ENCODE assay signal across 8 cellular contexts in the genomic region with DNA sequence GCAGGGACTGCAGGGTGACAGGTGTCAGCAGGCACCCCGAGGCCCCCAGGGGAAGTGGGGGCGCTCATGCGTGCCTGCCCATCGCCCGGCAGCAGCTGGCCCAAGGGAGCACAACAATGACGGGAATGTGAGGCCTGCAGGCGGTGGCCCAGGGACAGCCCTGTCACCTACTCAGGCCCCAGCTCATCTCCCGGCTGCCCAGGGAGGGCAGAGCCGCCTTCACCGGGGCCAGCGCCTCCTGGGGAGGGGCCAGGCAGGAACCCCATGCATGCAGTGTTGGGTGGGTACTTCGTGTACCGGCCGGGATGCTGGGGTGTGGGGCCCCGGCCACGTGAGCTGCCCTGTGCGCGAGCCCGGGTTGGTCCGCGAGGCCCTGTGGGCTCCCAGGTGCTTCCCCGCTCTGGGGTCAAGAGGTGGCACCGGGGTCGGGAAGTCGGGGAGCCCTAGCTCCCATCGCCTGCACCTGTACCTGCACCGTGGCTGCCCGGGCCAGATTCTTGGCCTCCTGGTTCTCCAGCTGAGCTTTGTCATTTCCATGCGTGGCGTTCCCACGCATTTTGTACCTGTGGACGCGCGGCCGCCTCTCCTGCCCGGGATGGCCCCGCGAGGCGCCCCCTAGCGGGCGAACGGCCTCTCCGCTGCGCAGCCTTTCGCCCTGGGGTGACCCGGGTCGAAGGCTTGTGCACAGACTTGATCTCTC. TPM values are rescaled to one million over a fixed set of nuclear protein-coding genes. Genes with fewer than 3 reads are reported as not detected.
A peak's percentile ranks its signal among the peaks of the same experiment; 100 is the strongest.
DNase-seq lines count a peak whose midpoint lies in the region; ATAC-seq and TF ChIP-seq lines count a peak whose summit lies in the region.

No MANE protein-coding gene starts in this region.

- CTCF ChIA-PET in SK-N-SH (lab: Yijun Ruan, JAX): interaction anchor here (1.0 to 1.4 kb wide), 2 partner anchors 24 to 281 kb away, joined by 3 read pairs; no protein-coding TSS in a partner anchor

- H3K4me1 Mint-ChIP-seq in effector memory CD8-positive, alpha-beta T cell (ENCODE audit: low read depth in 2 of 2): peaks cover 12 to 14% of the 10 kb centered on the region in 2 donors

- DNase-seq in SK-N-SH: no peak
- peak; percentile 33 for DNase-seq in activated T-cell treated with anti-CD3 and anti-CD28 coated beads for 48 hours (ENCODE audit: low read depth)
- DNase-seq in hepatocyte (ENCODE audit: low spot score): no peak
- no peak for DNase-seq in stomach
- DNase-seq in effector memory CD8-positive, alpha-beta T cell: no peak
- no peak for DNase-seq in inferior parietal cortex (ENCODE audit: extremely low spot score)
- DNase-seq in NCI-H446 (lab: John Stamatoyannopoulos, UW): no peak

- no peak overlapping the region for H3K27ac Mint-ChIP-seq in effector memory CD8-positive, alpha-beta T cell

- H3K9me2 ChIP-seq in SK-N-SH: no peaks in the 10 kb centered on the region
- no peaks in the 10 kb centered on the region for H3K9me2 ChIP-seq in hepatocyte (replicated peaks; ENCODE audit: insufficient read depth)

- no peak for ATAC-seq in SK-N-SH treated with all-trans-retinoic acid at 6 μM for 48 hours
- no peak for ATAC-seq in effector memory CD8-positive, alpha-beta T cell (replicated peaks)

- H3K4me3 Mint-ChIP-seq in effector memory CD8-positive, alpha-beta T cell: no peak overlapping the region

- WGBS in SK-N-SH (ENCODE audit: low lambda C conversion rate): 86% methylated on average over 25 of the region's 47 CpGs
- WGBS in hepatocyte (ENCODE audit: low lambda C conversion rate, missing lambda C conversion rate): 67% methylated on average over 43 of the region's 47 CpGs
- 52 to 76% (median 65%) methylated on average over 24 to 47 of the region's 47 CpGs for WGBS in stomach, 5 donors

- H3K4me1 ChIP-seq in SK-N-SH (ENCODE audit: control insufficient read depth in 1 of 2, insufficient read depth in 2 of 2, low read depth in 1 of 2, low read length in 1 of 2) (peaks cover 5 to 10% of the 10 kb centered on the region in 2 experiments; a peak in 3 of 4 replicates), hepatocyte (ENCODE audit: insufficient read depth) (peaks cover 18% of the 10 kb centered on the region), stomach (peaks cover 8 to 52% (median 31%) of the 10 kb centered on the region in 4 donors)

- no peaks in the 10 kb centered on the region for H3K27me3 Mint-ChIP-seq in effector memory CD8-positive, alpha-beta T cell

- no peak overlapping the region for H3K9ac ChIP-seq in SK-N-SH

- H3K9me3 Mint-ChIP-seq in effector memory CD8-positive, alpha-beta T cell: no peaks in the 10 kb centered on the region

- H3K4me3 ChIP-seq in SK-N-SH (ENCODE audit: low read depth in 2 of 2, low read length in 1 of 2) (no peak overlapping the region), hepatocyte (no peak overlapping the region), stomach (peak overlapping the region in 3 of 4 donors; percentile 7 to 13 (median 7))

- TF ChIP-seq CTCF in SK-N-SH (IDR thresholded peaks at IDR 0.05) (peak; percentile 33; the same call in 1 of the 2 replicates), hepatocyte (IDR thresholded peaks at IDR 0.05; ENCODE audit: poor library complexity) (peak; percentile 45), stomach (IDR thresholded peaks at IDR 0.05) (peak in 1 of 7 experiments; percentile 16)

- H3K27ac ChIP-seq in SK-N-SH (ENCODE audit: low read depth in 2 of 2, low read length in 1 of 2): no peak overlapping the region
- H3K27ac ChIP-seq in hepatocyte: no peak overlapping the region
- no peak overlapping the region for H3K27ac ChIP-seq in stomach

- TF ChIP-seq POLR2A in stomach (IDR thresholded peaks at IDR 0.05): no peak

- TF ChIP-seq EP300 in SK-N-SH (IDR thresholded peaks at IDR 0.05; ENCODE audit: borderline replicate concordance in 1 of 2, low read depth in 1 of 2, low read length in 1 of 2): no peak
- no peak for TF ChIP-seq EP300 in stomach (IDR thresholded peaks at IDR 0.05)

- intact Hi-C loops in stomach (cut with DNase I; ENCODE audit: low total_unique reads): no loop called here

- POLR2A ChIA-PET in SK-N-SH (lab: Yijun Ruan, JAX): interaction anchor here (1.5 kb wide), 1 partner anchor 78 kb away, joined by 3 read pairs; a partner anchor contains a TSS

- H2AFZ ChIP-seq in SK-N-SH (ENCODE audit: low read depth): no peak overlapping the region
- H2AFZ ChIP-seq in hepatocyte: no peak overlapping the region

- H3K27me3 ChIP-seq in SK-N-SH (ENCODE audit: insufficient read depth): no peaks in the 10 kb centered on the region
- H3K27me3 ChIP-seq in hepatocyte: no peaks in the 10 kb centered on the region
- H3K27me3 ChIP-seq in stomach: no peaks in the 10 kb centered on the region

- TF ChIP-seq RAD21 in SK-N-SH (IDR thresholded peaks at IDR 0.05; ENCODE audit: low read length): no peak

- no peaks in the 10 kb centered on the region for H3F3A ChIP-seq in SK-N-SH (replicated peaks; ENCODE audit: insufficient read depth)

- H3K36me3 ChIP-seq in SK-N-SH (replicated peaks in 1 of 2; ENCODE audit: control insufficient read depth in 1 of 2, insufficient read depth in 2 of 2, low read length in 1 of 2) (no peaks in the 10 kb centered on the region), hepatocyte (replicated peaks; ENCODE audit: insufficient read depth, low read depth) (no peaks in the 10 kb centered on the region), stomach (no peaks in the 10 kb centered on the region)

- H3K4me2 ChIP-seq in SK-N-SH (no peak overlapping the region), hepatocyte (no peak overlapping the region)

- H3K9me3 ChIP-seq in SK-N-SH: no peaks in the 10 kb centered on the region
- no peaks in the 10 kb centered on the region for H3K9me3 ChIP-seq in hepatocyte (ENCODE audit: low read depth)
- H3K9me3 ChIP-seq in stomach: no peaks in the 10 kb centered on the region

- no peaks in the 10 kb centered on the region for H3K36me3 Mint-ChIP-seq in effector memory CD8-positive, alpha-beta T cell (ENCODE audit: insufficient read depth)

- H4K20me1 ChIP-seq in SK-N-SH (ENCODE audit: insufficient read depth) (no peaks in the 10 kb centered on the region), hepatocyte (ENCODE audit: insufficient read depth, poor library complexity, severe bottlenecking) (no peaks in the 10 kb centered on the region)

- no peaks in the 10 kb centered on the region for H3K79me2 ChIP-seq in SK-N-SH (ENCODE audit: insufficient read depth)
- H3K79me2 ChIP-seq in hepatocyte: no peaks in the 10 kb centered on the region

TF ChIP-seq in SK-N-SH, 30 proteins besides CTCF, POLR2A, EP300 and RAD21 (continues in another document):
- TF ChIP-seq TEAD4 (IDR thresholded peaks at IDR 0.05; ENCODE audit: borderline replicate concordance, insufficient read depth) (no peak), NFIC (IDR thresholded peaks at IDR 0.05; ENCODE audit: borderline replicate concordance) (no peak), TAF1 (IDR thresholded peaks at IDR 0.05; ENCODE audit: borderline replicate concordance, low read depth, low read length) (no peak), GABPA (IDR thresholded peaks at IDR 0.05; ENCODE audit: low read depth) (no peak), GATA2 (CRISPR knock-in tag; IDR thresholded peaks at IDR 0.05) (no peak), RFX5 (IDR thresholded peaks at IDR 0.05; ENCODE audit: low read length) (no peak), FOXJ3 (CRISPR knock-in tag; IDR thresholded peaks at IDR 0.05) (no peak), YY1 (IDR thresholded peaks at IDR 0.05; ENCODE audit: low read depth) (no peak), JUND (IDR thresholded peaks at IDR 0.05) (no peak)
- TF ChIP-seq, protein P1, sequence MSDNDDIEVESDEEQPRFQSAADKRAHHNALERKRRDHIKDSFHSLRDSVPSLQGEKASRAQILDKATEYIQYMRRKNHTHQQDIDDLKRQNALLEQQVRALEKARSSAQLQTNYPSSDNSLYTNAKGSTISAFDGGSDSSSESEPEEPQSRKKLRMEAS (IDR thresholded peaks at IDR 0.05; ENCODE audit: low read depth): no peak

TF ChIP-seq in SK-N-SH treated with all-trans-retinoic acid at 6 μM for 48 hours, 23 proteins besides CTCF, POLR2A, EP300 and RAD21:
- TF ChIP-seq ARNTL (CRISPR knock-in tag; IDR thresholded peaks at IDR 0.05; ENCODE audit: borderline replicate concordance, low read depth): no peak
- TF ChIP-seq, protein P2, sequence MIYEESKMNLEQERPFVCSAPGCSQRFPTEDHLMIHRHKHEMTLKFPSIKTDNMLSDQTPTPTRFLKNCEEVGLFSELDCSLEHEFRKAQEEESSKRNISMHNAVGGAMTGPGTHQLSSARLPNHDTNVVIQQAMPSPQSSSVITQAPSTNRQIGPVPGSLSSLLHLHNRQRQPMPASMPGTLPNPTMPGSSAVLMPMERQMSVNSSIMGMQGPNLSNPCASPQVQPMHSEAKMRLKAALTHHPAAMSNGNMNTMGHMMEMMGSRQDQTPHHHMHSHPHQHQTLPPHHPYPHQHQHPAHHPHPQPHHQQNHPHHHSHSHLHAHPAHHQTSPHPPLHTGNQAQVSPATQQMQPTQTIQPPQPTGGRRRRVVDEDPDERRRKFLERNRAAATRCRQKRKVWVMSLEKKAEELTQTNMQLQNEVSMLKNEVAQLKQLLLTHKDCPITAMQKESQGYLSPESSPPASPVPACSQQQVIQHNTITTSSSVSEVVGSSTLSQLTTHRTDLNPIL (CRISPR knock-in tag; IDR thresholded peaks at IDR 0.05; ENCODE audit: low read depth): no peak

RNA-seq across cellular contexts. Expression of a gene that starts 0.8 kb away (rescaled TPM):
- polyA plus RNA-seq in SK-N-SH (2012; rRNA removed): not detected in 2 replicates
- polyA plus RNA-seq in SK-N-SH (2012; cell fraction: cytosol; rRNA removed): not detected in 2 replicates
- polyA plus RNA-seq in SK-N-SH (2012; cell fraction: nucleus; rRNA removed): not detected in 2 replicates
- total RNA-seq in hepatocyte: not detected in 2 replicates
- polyA plus RNA-seq in hepatocyte: 0.15 TPM in 1 of 2 replicates, not detected in the other
- 1 to 10 TPM in 2 of 5 donors, under 1 TPM in 1, not detected in 2; 0.29 to 1.7 (median 1.3) TPM for total RNA-seq in stomach
- under 1 TPM; 0.06 to 0.46 (median 0.15) TPM for polyA plus RNA-seq in stomach

RNA-seq across cellular contexts. Expression of a gene that starts 19.5 kb away (rescaled TPM):
- polyA plus RNA-seq in SK-N-SH (2012; rRNA removed) (1.3 and 1.5 TPM in 2 replicates), hepatocyte (0.30 and 1.6 TPM in 2 replicates), stomach (under 1 TPM in 2 of 3 donors, not detected in 1; 0.13 to 0.75 TPM)
- polyA plus RNA-seq in SK-N-SH (2012; cell fraction: cytosol; rRNA removed): 0.58 and 1.2 TPM in 2 replicates
- 2.6 TPM in 2 replicates for polyA plus RNA-seq in SK-N-SH (2012; cell fraction: nucleus; rRNA removed)
- total RNA-seq in hepatocyte (0.27 TPM in 1 of 2 replicates, not detected in the other), stomach (1 to 10 TPM in 1 of 5 donors, under 1 TPM in 1, not detected in 3; 0.89 to 1.1 TPM)

RNA-seq across cellular contexts. Expression of a gene that starts 39.2 kb away (rescaled TPM):
- polyA plus RNA-seq in SK-N-SH (2012; rRNA removed): 0.03 and 0.05 TPM in 2 replicates
- not detected in 2 replicates for polyA plus RNA-seq in SK-N-SH (2012; cell fraction: cytosol; rRNA removed)
- 0.07 and 0.08 TPM in 2 replicates for polyA plus RNA-seq in SK-N-SH (2012; cell fraction: nucleus; rRNA removed)
- total RNA-seq in hepatocyte: 0.27 and 0.36 TPM in 2 replicates
- 0.62 TPM in 1 of 2 replicates, not detected in the other for polyA plus RNA-seq in hepatocyte
- 1 to 10 TPM in 1 of 5 donors, under 1 TPM in 1, not detected in 3; 0.73 to 1.3 TPM for total RNA-seq in stomach
- polyA plus RNA-seq in stomach: under 1 TPM; 0.05 to 0.31 (median 0.25) TPM

Comparison
In these comparisons a context has a peak if more than half of its experiments do, and no peak if none do; other contexts are left out.
1. H3K4me3 ChIP-seq: peak in stomach (3 of 4); none in SK-N-SH (0 of 2) and hepatocyte (single experiment).